ENCODE assay signal across 27 cellular contexts in genomic region chr12:119609358-119609757, GRCh38. TPM values are rescaled to one million over a fixed set of nuclear protein-coding genes. Genes with fewer than 3 reads are reported as not detected.
"Had no signal": no experiment of that assay in that cellular context is flagged by ENCODE, and none has a peak within 500 bp of the region (broad histone marks: within the 10 kb centered on the region; RNA-seq: fewer than 3 reads in every experiment).

No MANE protein-coding gene starts in this region.

- ATAC-seq: naive thymus-derived CD4-positive, alpha-beta T cell; natural killer cell; psoas muscle; right cardiac atrium; right lobe of liver; stimulated activated effector memory CD8-positive, alpha-beta T cell treated with anti-CD3 and anti-CD28 coated beads, Interleukin-12 subunit alpha, Interleukin-12 subunit beta, amount 100 ng/mL, for 72 hours; stimulated activated naive B cell treated with anti-CD40 and anti-IgM and Interleukin-4, amounts not matched to agents 10 μg/mL and 1 μg/mL and 100 μg/mL, for 72 hours; upper lobe of right lung had no signal

- H3K27me3 ChIP-seq: ovary, right lobe of liver, sigmoid colon, stomach, tibial artery, transverse colon, upper lobe of right lung, uterus had no signal

- H3K27ac ChIP-seq: neural progenitor cell, ovary, parathyroid adenoma, right lobe of liver, sigmoid colon, stomach, thoracic aorta, tibial artery, transverse colon, upper lobe of right lung, uterus had no signal

- H3K4me3 ChIP-seq: neural progenitor cell, ovary, psoas muscle, right lobe of liver, sigmoid colon, stomach, thoracic aorta, tibial artery, transverse colon, upper lobe of right lung, uterus had no signal

- H3K4me1 ChIP-seq: neural progenitor cell, parathyroid adenoma, right lobe of liver, sigmoid colon, stomach, tibial artery, transverse colon, upper lobe of right lung, uterus had no signal

- H3K9me3 ChIP-seq: ovary, psoas muscle, right lobe of liver, thoracic aorta, tibial artery, transverse colon, upper lobe of right lung, uterus had no signal

- DNase-seq: naive thymus-derived CD4-positive, alpha-beta T cell; natural killer cell; occipital lobe; ovary; psoas muscle; right cardiac atrium; right lobe of liver; sigmoid colon; small intestine; stimulated activated CD4-positive, alpha-beta T cell treated with anti-CD3 and anti-CD28 coated beads, Interleukin-15, amount 100 ng/mL, for 24 hours; stimulated activated CD4-positive, alpha-beta T cell treated with anti-CD3 and anti-CD28 coated beads, Interleukin-2, amount 100 ng/mL, for 24 hours; stimulated activated CD4-positive, alpha-beta T cell treated with anti-CD3 and anti-CD28 coated beads, Interleukin-2, amount 100 ng/mL, for 48 hours; stimulated activated CD4-positive, alpha-beta T cell treated with anti-CD3 and anti-CD28 coated beads, Interleukin-4, amount 100 ng/mL, for 24 hours; stimulated activated naive B cell treated with anti-CD40 and anti-IgM and Interleukin-4, amounts not matched to agents 10 μg/mL and 1 μg/mL and 100 μg/mL, for 72 hours; stimulated activated naive CD4-positive, alpha-beta T cell treated with Interleukin-2 at 50 U/mL for 16 hours; stomach; tibial artery; transverse colon; upper lobe of right lung; uterus had no signal

- H3K36me3 ChIP-seq: neural progenitor cell, ovary, right lobe of liver, sigmoid colon, stomach, thoracic aorta, tibial artery, transverse colon, upper lobe of right lung, uterus had no signal

RNA-seq across cellular contexts. Expression of gene TMEM233, which starts 15.8 kb away (rescaled TPM):
- total RNA-seq: naive thymus-derived CD4-positive, alpha-beta T cell; natural killer cell; occipital lobe; osteoblast; progenitor cell of endocrine pancreas; sigmoid colon; temporal lobe had no signal
